1 cellular context compared by ENCODE assay signal in genomic region chr16:668519-669171, GRCh38.
TF ChIP-seq lines count a peak whose summit lies in the region.

No MANE protein-coding gene starts in this region.

TF ChIP-seq in K562, 482 proteins besides CTCF, POLR2A, EP300 and RAD21:
- TF ChIP-seq ZNF175 (CRISPR knock-in tag; IDR thresholded peaks at IDR 0.05; ENCODE audit: low read depth) (no peak), USF2 (CRISPR knock-in tag; IDR thresholded peaks at IDR 0.05) (0 out of 2 replicates have a peak, but pooled peaks have one; percentile 13), RBBP5 (IDR thresholded peaks at IDR 0.05; ENCODE audit: borderline replicate concordance, insufficient read depth, low read length, poor library complexity, severe bottlenecking) (peak; percentile 25), TRIM25 (IDR thresholded peaks at IDR 0.05; ENCODE audit: borderline replicate concordance) (no peak), RBFOX2 (IDR thresholded peaks at IDR 0.05; ENCODE audit: low read depth, low read length) (peak; percentile 7; the same call in 1 of the 2 replicates), MAX (CRISPR knock-in tag; IDR thresholded peaks at IDR 0.05) (peak; percentile 62; the same call in 1 of the 2 replicates), ZNF3 (CRISPR knock-in tag; IDR thresholded peaks at IDR 0.05) (no peak), ZNF609 (CRISPR knock-in tag; IDR thresholded peaks at IDR 0.05; ENCODE audit: borderline replicate concordance) (no peak), ZNF263 (CRISPR knock-in tag; IDR thresholded peaks at IDR 0.05; ENCODE audit: borderline replicate concordance) (peak; percentile 61; the same call in 1 of the 2 replicates), CLOCK (CRISPR knock-in tag; IDR thresholded peaks at IDR 0.05; ENCODE audit: borderline replicate concordance) (no peak)
- TF ChIP-seq, protein P1, sequence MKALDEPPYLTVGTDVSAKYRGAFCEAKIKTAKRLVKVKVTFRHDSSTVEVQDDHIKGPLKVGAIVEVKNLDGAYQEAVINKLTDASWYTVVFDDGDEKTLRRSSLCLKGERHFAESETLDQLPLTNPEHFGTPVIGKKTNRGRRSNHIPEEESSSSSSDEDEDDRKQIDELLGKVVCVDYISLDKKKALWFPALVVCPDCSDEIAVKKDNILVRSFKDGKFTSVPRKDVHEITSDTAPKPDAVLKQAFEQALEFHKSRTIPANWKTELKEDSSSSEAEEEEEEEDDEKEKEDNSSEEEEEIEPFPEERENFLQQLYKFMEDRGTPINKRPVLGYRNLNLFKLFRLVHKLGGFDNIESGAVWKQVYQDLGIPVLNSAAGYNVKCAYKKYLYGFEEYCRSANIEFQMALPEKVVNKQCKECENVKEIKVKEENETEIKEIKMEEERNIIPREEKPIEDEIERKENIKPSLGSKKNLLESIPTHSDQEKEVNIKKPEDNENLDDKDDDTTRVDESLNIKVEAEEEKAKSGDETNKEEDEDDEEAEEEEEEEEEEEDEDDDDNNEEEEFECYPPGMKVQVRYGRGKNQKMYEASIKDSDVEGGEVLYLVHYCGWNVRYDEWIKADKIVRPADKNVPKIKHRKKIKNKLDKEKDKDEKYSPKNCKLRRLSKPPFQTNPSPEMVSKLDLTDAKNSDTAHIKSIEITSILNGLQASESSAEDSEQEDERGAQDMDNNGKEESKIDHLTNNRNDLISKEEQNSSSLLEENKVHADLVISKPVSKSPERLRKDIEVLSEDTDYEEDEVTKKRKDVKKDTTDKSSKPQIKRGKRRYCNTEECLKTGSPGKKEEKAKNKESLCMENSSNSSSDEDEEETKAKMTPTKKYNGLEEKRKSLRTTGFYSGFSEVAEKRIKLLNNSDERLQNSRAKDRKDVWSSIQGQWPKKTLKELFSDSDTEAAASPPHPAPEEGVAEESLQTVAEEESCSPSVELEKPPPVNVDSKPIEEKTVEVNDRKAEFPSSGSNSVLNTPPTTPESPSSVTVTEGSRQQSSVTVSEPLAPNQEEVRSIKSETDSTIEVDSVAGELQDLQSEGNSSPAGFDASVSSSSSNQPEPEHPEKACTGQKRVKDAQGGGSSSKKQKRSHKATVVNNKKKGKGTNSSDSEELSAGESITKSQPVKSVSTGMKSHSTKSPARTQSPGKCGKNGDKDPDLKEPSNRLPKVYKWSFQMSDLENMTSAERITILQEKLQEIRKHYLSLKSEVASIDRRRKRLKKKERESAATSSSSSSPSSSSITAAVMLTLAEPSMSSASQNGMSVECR (CRISPR knock-in tag; IDR thresholded peaks at IDR 0.05): 0 out of 2 replicates have a peak, but pooled peaks have one; percentile 29
TF ChIP-seq in K562: peak in this region for 6.
